8 cellular contexts compared by ENCODE assay signal in genomic region chr3:118817748-118818165, GRCh38.
DNase-seq lines count a peak whose midpoint lies in the region; ATAC-seq and TF ChIP-seq lines count a peak whose summit lies in the region.

No MANE protein-coding gene starts in this region.

- peak; percentile 86 for ATAC-seq in GM21447 (IDR thresholded peaks at IDR 0.05; ENCODE audit: unreplicated experiment)

- peak; percentile 51 for TF ChIP-seq CTCF in HL-60 (IDR thresholded peaks at IDR 0.05; ENCODE audit: insufficient read depth, low read length)
- TF ChIP-seq CTCF in left ventricle myocardium inferior (IDR thresholded peaks at IDR 0.05; ENCODE audit: borderline replicate concordance) = peak; percentile 84

- intact Hi-C loops in left ventricle myocardium inferior (cut with micrococcal nuclease) = no loop called here

- no peaks in the 10 kb centered on the region for H3K4me1 ChIP-seq in left ventricle myocardium inferior

- no peak overlapping the region for H3K4me3 ChIP-seq in HL-60 (replicated peaks; ENCODE audit: insufficient read depth, low read length)
- no peak overlapping the region for H3K4me3 ChIP-seq in left ventricle myocardium inferior
- no peak overlapping the region for H3K4me3 ChIP-seq in skeletal muscle cell (ENCODE audit: low read depth, low read length)

- H3K27ac ChIP-seq in HL-60 (replicated peaks) = no peak overlapping the region
- no peak overlapping the region for H3K27ac ChIP-seq in left ventricle myocardium inferior (replicated peaks)

- H3K36me3 ChIP-seq in left ventricle myocardium inferior = no peaks in the 10 kb centered on the region

- no peaks in the 10 kb centered on the region for H3K27me3 ChIP-seq in HL-60 (ENCODE audit: insufficient read depth, poor library complexity, severe bottlenecking)
- H3K27me3 ChIP-seq in left ventricle myocardium inferior (ENCODE audit: low read depth) = no peaks in the 10 kb centered on the region

- no peaks in the 10 kb centered on the region for H3K9me3 ChIP-seq in left ventricle myocardium inferior (replicated peaks)

- DNase-seq in GDM1 (lab: John Stamatoyannopoulos, UW) = peak; percentile 13
- DNase-seq in HL-60 (ENCODE audit: low read depth in 1 of 2, low spot score in 1 of 2) = peak; percentile 14 to 16
- DNase-seq in NCI-H748 treated with DMSO at 0.1 percent for 48 hours (lab: John Stamatoyannopoulos, UW) = peak; percentile 15
- peak; percentile 24 for DNase-seq in activated naive CD4-positive, alpha-beta T cell treated with anti-CD3 and anti-CD28 coated beads, Interleukin-2, amount 50 U/mL, for 16 hours
- no peak for DNase-seq in left ventricle myocardium inferior
- peak; percentile 6 for DNase-seq in skeletal muscle cell (ENCODE audit: low read depth)
- DNase-seq in occipital lobe (lab: John Stamatoyannopoulos, UW) = no peak

Comparison
In these comparisons a context has a peak if more than half of its experiments do, and no peak if none do; other contexts are left out.
1. DNase-seq: peak in GDM1 (single experiment), HL-60 (2 of 2), NCI-H748 treated with DMSO at 0.1 percent for 48 hours (single experiment), activated naive CD4-positive, alpha-beta T cell treated with anti-CD3 and anti-CD28 coated beads, Interleukin-2, amount 50 U/mL, for 16 hours (single experiment) and skeletal muscle cell (single experiment); none in left ventricle myocardium inferior (single experiment) and occipital lobe (single experiment).